Comparison of ENCODE assay signal across 40 cellular contexts in genomic region chr7:68478326-68478725, GRCh38.
"Had no signal": no experiment of that assay in that cellular context is flagged by ENCODE, and none has a peak within 500 bp of the region (broad histone marks: within the 10 kb centered on the region; RNA-seq: fewer than 3 reads in every experiment).

No MANE protein-coding gene starts in this region.

- ATAC-seq: activated naive CD4-positive, alpha-beta T cell treated with anti-CD3 and anti-CD28 coated beads, Interleukin-2, amount 50 U/mL, for 72 hours; activated naive CD8-positive, alpha-beta T cell treated with anti-CD3 and anti-CD28 coated beads, Interleukin-2, amount 50 U/mL, for 24 hours; activated T-cell treated with anti-CD3 and anti-CD28 coated beads, Interleukin-2, amount 50 U/mL, for 4 hours; activated T-cell treated with anti-CD3 and anti-CD28 coated beads, Interleukin-2, amount 50 U/mL, for 72 hours; activated T-helper 17 cell treated with anti-CD3 and anti-CD28 coated beads, Interleukin-2, amount 50 U/mL, for 72 hours; body of pancreas had no signal

- H3K4me3 Mint-ChIP-seq: activated naive CD4-positive, alpha-beta T cell treated with anti-CD3 and anti-CD28 coated beads for 36 hours; activated naive CD4-positive, alpha-beta T cell treated with anti-CD3 and anti-CD28 coated beads, Interleukin-2, amount 10 ng/mL, durations not matched to agents 7 days and 5 days; activated naive CD4-positive, alpha-beta T cell treated with anti-CD3 and anti-CD28 coated beads, Interleukin-2, amount 50 U/mL, for 24 hours; activated naive CD8-positive, alpha-beta T cell; activated naive CD8-positive, alpha-beta T cell treated with anti-CD3 and anti-CD28 coated beads for 36 hours; activated naive CD8-positive, alpha-beta T cell treated with anti-CD3 and anti-CD28 coated beads, Interleukin-2, amount 10 ng/mL, durations not matched to agents 7 days and 5 days; activated naive CD8-positive, alpha-beta T cell treated with anti-CD3 and anti-CD28 coated beads, Interleukin-2, amount 50 U/mL, for 24 hours; activated T-cell treated with anti-CD3 and anti-CD28 coated beads, Interleukin-2, amount 50 U/mL, for 24 hours; activated T-cell treated with anti-CD3 and anti-CD28 coated beads, Interleukin-2, amount 50 U/mL, for 4 hours; activated T-cell treated with anti-CD3 and anti-CD28 coated beads, Interleukin-2, amount 50 U/mL, for 72 hours; activated T-helper 1 cell treated with anti-CD3 and anti-CD28 coated beads, Interleukin-12 subunit alpha, Interleukin-12 subunit beta, Interleukin-2, Interleukin-4 antibody, amounts not matched to agents 30 ng/mL and 10 ng/mL and 1 ng/mL, durations not matched to agents 14 hours and 24 hours and 36 hours; activated T-helper 17 cell treated with anti-CD3 and anti-CD28 coated beads, Interleukin-2, amount 50 U/mL, for 72 hours; brain; central memory CD8-positive, alpha-beta T cell had no signal

- H3K27ac ChIP-seq: adrenal gland, ascending aorta, body of pancreas, brain microvascular endothelial cell, breast epithelium, cardiac muscle cell had no signal

- DNase-seq: activated effector memory CD4-positive, alpha-beta T cell treated with anti-CD3 and anti-CD28 coated beads, Interleukin-2, amount 50 U/mL, for 16 hours; activated effector memory CD4-positive, alpha-beta T cell treated with Interleukin-2 at 50 U/mL for 16 hours; activated gamma-delta T cell; activated gamma-delta T cell treated with Interleukin-2 at 50 U/mL for 16 hours; activated naive CD4-positive, alpha-beta T cell; activated naive CD4-positive, alpha-beta T cell treated with anti-CD3 and anti-CD28 coated beads for 36 hours; activated naive CD4-positive, alpha-beta T cell treated with anti-CD3 and anti-CD28 coated beads, Interleukin-2, amount 10 ng/mL, durations not matched to agents 7 days and 5 days; activated naive CD4-positive, alpha-beta T cell treated with anti-CD3 and anti-CD28 coated beads, Interleukin-2, amount 50 U/mL, for 16 hours; activated naive CD4-positive, alpha-beta T cell treated with Interleukin-2 at 50 U/mL for 16 hours; activated naive CD8-positive, alpha-beta T cell treated with anti-CD3 and anti-CD28 coated beads for 36 hours; activated naive CD8-positive, alpha-beta T cell treated with anti-CD3 and anti-CD28 coated beads, Interleukin-2, amount 10 ng/mL, durations not matched to agents 7 days and 5 days; activated naive CD8-positive, alpha-beta T cell treated with anti-CD3 and anti-CD28 coated beads, Interleukin-2, amount 50 U/mL, for 24 hours; activated T-cell treated with anti-CD3 and anti-CD28 coated beads, Interleukin-2, amount 50 U/mL, for 1 hour; activated T-cell treated with anti-CD3 and anti-CD28 coated beads, Interleukin-2, amount 50 U/mL, for 24 hours; activated T-cell treated with anti-CD3 and anti-CD28 coated beads, Interleukin-2, amount 50 U/mL, for 4 hours; activated T-cell treated with anti-CD3 and anti-CD28 coated beads, Interleukin-2, amount 50 U/mL, for 48 hours; activated T-cell treated with anti-CD3 and anti-CD28 coated beads, Interleukin-2, amount 50 U/mL, for 72 hours; adrenal gland; amniotic stem cell; amygdala; anterior cingulate cortex; aorta; body of pancreas; brain microvascular endothelial cell; caudate nucleus; central memory CD4-positive, alpha-beta T cell; cerebellar nuclear complex had no signal

- H3K36me3 Mint-ChIP-seq: activated naive CD4-positive, alpha-beta T cell treated with anti-CD3 and anti-CD28 coated beads, Interleukin-2, amount 10 ng/mL, durations not matched to agents 7 days and 5 days; activated naive CD4-positive, alpha-beta T cell treated with anti-CD3 and anti-CD28 coated beads, Interleukin-2, amount 50 U/mL, for 24 hours; activated naive CD4-positive, alpha-beta T cell treated with anti-CD3 and anti-CD28 coated beads, Interleukin-2, amount 50 U/mL, for 72 hours; activated naive CD8-positive, alpha-beta T cell; activated naive CD8-positive, alpha-beta T cell treated with anti-CD3 and anti-CD28 coated beads for 36 hours; activated naive CD8-positive, alpha-beta T cell treated with anti-CD3 and anti-CD28 coated beads, Interleukin-2, amount 10 ng/mL, durations not matched to agents 7 days and 5 days; brain had no signal

- H3K4me3 ChIP-seq: adrenal gland, ascending aorta, body of pancreas, breast epithelium, cardiac muscle cell had no signal

- H3K36me3 ChIP-seq: adrenal gland, ascending aorta, brain microvascular endothelial cell, breast epithelium, cardiac muscle cell had no signal

- H3K9me3 ChIP-seq: adrenal gland, ascending aorta, body of pancreas, breast epithelium had no signal

- H3K27me3 Mint-ChIP-seq: activated naive CD4-positive, alpha-beta T cell treated with anti-CD3 and anti-CD28 coated beads, Interleukin-2, amount 10 ng/mL, durations not matched to agents 7 days and 5 days; activated naive CD4-positive, alpha-beta T cell treated with anti-CD3 and anti-CD28 coated beads, Interleukin-2, amount 50 U/mL, for 24 hours; activated naive CD8-positive, alpha-beta T cell; activated naive CD8-positive, alpha-beta T cell treated with anti-CD3 and anti-CD28 coated beads for 36 hours; activated naive CD8-positive, alpha-beta T cell treated with anti-CD3 and anti-CD28 coated beads, Interleukin-2, amount 10 ng/mL, durations not matched to agents 7 days and 5 days; activated naive CD8-positive, alpha-beta T cell treated with anti-CD3 and anti-CD28 coated beads, Interleukin-2, amount 50 U/mL, for 24 hours; activated T-cell treated with anti-CD3 and anti-CD28 coated beads, Interleukin-2, amount 50 U/mL, for 24 hours; activated T-helper 17 cell treated with anti-CD3 and anti-CD28 coated beads, Interleukin-2, amount 50 U/mL, for 72 hours; central memory CD8-positive, alpha-beta T cell had no signal

- FAIRE-seq: astrocyte, bronchial epithelial cell had no signal

- H3K27ac Mint-ChIP-seq: activated naive CD4-positive, alpha-beta T cell treated with anti-CD3 and anti-CD28 coated beads for 36 hours; activated naive CD4-positive, alpha-beta T cell treated with anti-CD3 and anti-CD28 coated beads, Interleukin-2, amount 10 ng/mL, durations not matched to agents 7 days and 5 days; activated naive CD4-positive, alpha-beta T cell treated with anti-CD3 and anti-CD28 coated beads, Interleukin-2, amount 50 U/mL, for 24 hours; activated naive CD4-positive, alpha-beta T cell treated with anti-CD3 and anti-CD28 coated beads, Interleukin-2, amount 50 U/mL, for 72 hours; activated naive CD8-positive, alpha-beta T cell; activated naive CD8-positive, alpha-beta T cell treated with anti-CD3 and anti-CD28 coated beads for 36 hours; activated naive CD8-positive, alpha-beta T cell treated with anti-CD3 and anti-CD28 coated beads, Interleukin-2, amount 10 ng/mL, durations not matched to agents 7 days and 5 days; activated naive CD8-positive, alpha-beta T cell treated with anti-CD3 and anti-CD28 coated beads, Interleukin-2, amount 50 U/mL, for 24 hours; activated T-cell treated with anti-CD3 and anti-CD28 coated beads, Interleukin-2, amount 50 U/mL, for 24 hours; activated T-cell treated with anti-CD3 and anti-CD28 coated beads, Interleukin-2, amount 50 U/mL, for 72 hours; activated T-helper 1 cell treated with anti-CD3 and anti-CD28 coated beads, Interleukin-12 subunit alpha, Interleukin-12 subunit beta, Interleukin-2, Interleukin-4 antibody, amounts not matched to agents 30 ng/mL and 10 ng/mL and 1 ng/mL, durations not matched to agents 14 hours and 24 hours and 36 hours; activated T-helper 17 cell treated with anti-CD3 and anti-CD28 coated beads, Interleukin-2, amount 50 U/mL, for 72 hours; activated T-helper 2 cell treated with anti-CD3 and anti-CD28 coated beads, Interferon-gamma antibody, Interleukin-2, Interleukin-4, amounts not matched to agents 10 μg/mL and 5 μg/mL and 100 μg/mL, durations not matched to agents 14 hours and 24 hours and 36 hours; brain had no signal

- H3K4me1 ChIP-seq: adrenal gland, ascending aorta, body of pancreas, breast epithelium had no signal

- H3K27me3 ChIP-seq: adrenal gland, ascending aorta, body of pancreas, brain microvascular endothelial cell, breast epithelium, cardiac muscle cell had no signal

- H3K4me1 Mint-ChIP-seq: activated naive CD4-positive, alpha-beta T cell treated with anti-CD3 and anti-CD28 coated beads, Interleukin-2, amount 10 ng/mL, durations not matched to agents 7 days and 5 days; activated naive CD4-positive, alpha-beta T cell treated with anti-CD3 and anti-CD28 coated beads, Interleukin-2, amount 50 U/mL, for 24 hours; activated naive CD8-positive, alpha-beta T cell treated with anti-CD3 and anti-CD28 coated beads for 36 hours; activated naive CD8-positive, alpha-beta T cell treated with anti-CD3 and anti-CD28 coated beads, Interleukin-2, amount 10 ng/mL, durations not matched to agents 7 days and 5 days; activated naive CD8-positive, alpha-beta T cell treated with anti-CD3 and anti-CD28 coated beads, Interleukin-2, amount 50 U/mL, for 24 hours; activated T-helper 17 cell treated with anti-CD3 and anti-CD28 coated beads, Interleukin-2, amount 50 U/mL, for 72 hours; central memory CD8-positive, alpha-beta T cell had no signal
